ENCODE assay signal across 8 cellular contexts in the genomic region with DNA sequence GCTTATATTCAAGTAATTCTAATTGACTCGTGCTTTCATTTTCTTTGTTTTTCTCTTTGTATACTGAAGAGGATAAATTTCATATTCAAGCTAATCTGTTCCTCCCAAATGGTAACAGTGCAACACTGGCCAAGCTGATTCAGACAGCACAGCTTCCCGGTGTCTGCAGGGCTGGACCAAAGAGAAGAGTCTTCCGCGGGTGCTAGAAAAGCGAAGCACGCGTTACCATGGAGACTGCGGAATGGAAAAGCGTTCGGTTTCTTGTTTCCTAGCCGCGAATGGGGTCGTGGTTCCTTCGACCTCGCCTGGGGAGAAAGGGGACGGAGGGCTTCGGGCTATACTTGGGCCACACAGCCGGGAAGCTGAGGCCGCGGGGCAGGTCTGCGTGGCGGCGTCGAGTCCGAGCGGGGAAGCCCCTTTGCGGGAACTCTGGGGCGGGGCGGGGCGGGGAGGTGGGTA. TPM values are rescaled to one million over a fixed set of nuclear protein-coding genes. Genes with fewer than 3 reads are reported as not detected.
DNase-seq lines count a peak whose midpoint lies in the region; ATAC-seq, FAIRE-seq and TF ChIP-seq lines count a peak whose summit lies in the region.

No MANE protein-coding gene starts in this region.

- no peaks in the 10 kb centered on the region for H3K36me3 ChIP-seq in BLaER1 treated with 17β-estradiol and CSF1 and Interleukin-3, amounts not matched to agents 10 nM and 100 nM
- H3K36me3 ChIP-seq in body of pancreas (replicated peaks in 1 of 2; ENCODE audit: insufficient read depth in 1 of 2, low read depth in 2 of 2) (no peaks in the 10 kb centered on the region), skeletal muscle satellite cell (ENCODE audit: insufficient read depth, low read length) (no peaks in the 10 kb centered on the region)

- peak overlapping the region; percentile 51 to 87 (median 76) for H3K4me2 ChIP-seq in BLaER1 treated with 17β-estradiol and CSF1 and Interleukin-3, amounts not matched to agents 10 nM and 100 nM
- peak overlapping the region; percentile 80 for H3K4me2 ChIP-seq in skeletal muscle satellite cell (ENCODE audit: low read length)

- intact Hi-C loops in body of pancreas (cut with DNase I) = no loop called here

- H3K4me1 ChIP-seq in BLaER1 treated with 17β-estradiol and CSF1 and Interleukin-3, amounts not matched to agents 10 nM and 100 nM = peaks cover 0 to 8% (median 3%) of the 10 kb centered on the region in 10 experiments; a peak in 2 of 20 replicates
- H3K4me1 ChIP-seq in body of pancreas = peaks cover 1% of the 10 kb centered on the region
- no peaks in the 10 kb centered on the region for H3K4me1 ChIP-seq in skeletal muscle satellite cell (ENCODE audit: control insufficient read depth, insufficient read depth, low read length)

- H4K20me1 ChIP-seq in BLaER1 treated with 17β-estradiol and CSF1 and Interleukin-3, amounts not matched to agents 10 nM and 100 nM = no peaks in the 10 kb centered on the region

- ATAC-seq in body of pancreas = peak; percentile 47
- no peak for ATAC-seq in HG03196 (IDR thresholded peaks at IDR 0.05; ENCODE audit: unreplicated experiment)
- no peak for ATAC-seq in HG02840 (IDR thresholded peaks at IDR 0.05; ENCODE audit: low FRiP score, unreplicated experiment)

- H3K9me3 ChIP-seq in BLaER1 treated with 17β-estradiol and CSF1 and Interleukin-3, amounts not matched to agents 10 nM and 100 nM (replicated peaks in 1 of 11) = peaks cover 9 to 23% (median 17%) of the 10 kb centered on the region in 11 experiments; a peak in 21 of 22 replicates
- H3K9me3 ChIP-seq in body of pancreas (no peaks in the 10 kb centered on the region), iPS-18c (ENCODE audit: control insufficient read depth, insufficient read depth, low read length) (no peaks in the 10 kb centered on the region), skeletal muscle satellite cell (replicated peaks; ENCODE audit: low read length) (no peaks in the 10 kb centered on the region)

- WGBS in body of pancreas, 2 donors = 1 to 8% methylated on average over 20 to 30 of the region's 30 CpGs

- DNase-seq in HTR-8/SVneo (ENCODE audit: insufficient read length, low spot score) (peak; percentile 45), SW480 (ENCODE audit: low spot score) (peak; percentile 7), body of pancreas (peak; percentile 34 to 45 (median 37))

- peak overlapping the region; percentile 48 to 71 (median 60) for H3K4me3 ChIP-seq in BLaER1 treated with 17β-estradiol and CSF1 and Interleukin-3, amounts not matched to agents 10 nM and 100 nM
- H3K4me3 ChIP-seq in body of pancreas = no peak overlapping the region
- peak overlapping the region; percentile 58 for H3K4me3 ChIP-seq in iPS-18c (ENCODE audit: insufficient read depth, low read depth, low read length)
- peak overlapping the region; percentile 76 for H3K4me3 ChIP-seq in skeletal muscle satellite cell (ENCODE audit: low read length)

- H3K27me3 ChIP-seq in BLaER1 treated with 17β-estradiol and CSF1 and Interleukin-3, amounts not matched to agents 10 nM and 100 nM = peaks cover 0 to 9% (median 5%) of the 10 kb centered on the region in 11 experiments; a peak in 10 of 22 replicates
- H3K27me3 ChIP-seq in body of pancreas = peaks cover 0 to 9% of the 10 kb centered on the region in 2 donors
- H3K27me3 ChIP-seq in skeletal muscle satellite cell (ENCODE audit: control insufficient read depth, insufficient read depth, low read length) = peaks cover 21% of the 10 kb centered on the region

- no peak for TF ChIP-seq CTCF in body of pancreas (IDR thresholded peaks at IDR 0.05)

- peak overlapping the region in 9 of 11 experiments; percentile 25 to 66 (median 56); a peak in 11 of 22 replicates for H3K9ac ChIP-seq in BLaER1 treated with 17β-estradiol and CSF1 and Interleukin-3, amounts not matched to agents 10 nM and 100 nM
- no peak overlapping the region for H3K9ac ChIP-seq in skeletal muscle satellite cell (ENCODE audit: low read depth, low read length)

- FAIRE-seq in HTR-8/SVneo (lab: Jason Lieb, UNC) = no peak

- peak overlapping the region in 1 of 11 experiments; percentile 30; a peak in 2 of 22 replicates for H3K27ac ChIP-seq in BLaER1 treated with 17β-estradiol and CSF1 and Interleukin-3, amounts not matched to agents 10 nM and 100 nM
- H3K27ac ChIP-seq in body of pancreas = no peak overlapping the region

- TF ChIP-seq POLR2A in body of pancreas (IDR thresholded peaks at IDR 0.05) = no peak

RNA-seq across cellular contexts. Expression of a gene that starts 6.2 kb away (rescaled TPM):
- total RNA-seq in body of pancreas = not detected
- total RNA-seq in skeletal muscle satellite cell (2012; rRNA removed) = 0.76 and 0.87 TPM in 2 replicates

RNA-seq across cellular contexts. Expression of a gene that starts 33.7 kb away (rescaled TPM):
- not detected for total RNA-seq in body of pancreas
- total RNA-seq in skeletal muscle satellite cell (2012; rRNA removed) = not detected in 2 replicates

Comparison
In these comparisons a context has a peak if more than half of its experiments do, and no peak if none do; other contexts are left out.
1. H3K4me3 ChIP-seq: peak in BLaER1 treated with 17β-estradiol and CSF1 and Interleukin-3, amounts not matched to agents 10 nM and 100 nM (10 of 10), iPS-18c (single experiment) and skeletal muscle satellite cell (single experiment); none in body of pancreas (0 of 2).
2. Peak in every context shown above with its lines, with median percentiles within 50 percentile points of each other: DNase-seq.